Comparison of ENCODE assay signal across 1 cellular context in genomic region chr2:14427982-14428567, GRCh38.
TF ChIP-seq lines count a peak whose summit lies in the region.

No MANE protein-coding gene starts in this region.

TF ChIP-seq in WTC11, 78 proteins besides CTCF, POLR2A, EP300 and RAD21 (continued from another document):
- TF ChIP-seq HMGXB4 (CRISPR knock-in tag; IDR thresholded peaks at IDR 0.05) = no peak
